24 cellular contexts compared by ENCODE assay signal in the genomic region with DNA sequence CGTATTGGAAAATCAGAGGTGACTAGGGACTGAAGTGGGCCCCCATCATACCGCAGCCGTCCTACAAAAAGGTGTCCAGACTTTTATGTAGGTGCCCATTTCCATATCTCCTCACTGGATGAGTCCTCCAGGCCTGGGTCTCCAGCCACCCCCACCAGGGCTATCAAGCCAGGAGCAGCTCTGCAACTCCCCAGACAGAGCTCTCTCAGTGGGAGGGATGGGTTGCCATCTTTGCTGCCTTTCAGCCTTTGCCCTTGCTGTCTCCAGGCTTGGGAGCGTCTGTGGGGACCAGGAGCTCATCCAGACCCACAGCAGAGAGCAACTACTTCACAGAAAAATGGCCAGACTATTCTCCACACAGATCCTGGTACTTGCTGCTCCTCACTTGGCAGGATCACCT.
A peak's percentile ranks its signal among the peaks of the same experiment; 100 is the strongest.
DNase-seq lines count a peak whose midpoint lies in the region; ATAC-seq, FAIRE-seq and TF ChIP-seq lines count a peak whose summit lies in the region.
"Had no signal": no experiment of that assay in that cellular context is flagged by ENCODE, and none has a peak within 500 bp of the region (broad histone marks: within the 10 kb centered on the region; RNA-seq: fewer than 3 reads in every experiment).

No MANE protein-coding gene starts in this region.

- H3K27me3 ChIP-seq in bronchial epithelial cell (ENCODE audit: control insufficient read depth, insufficient read depth, low read length) (no peaks in the 10 kb centered on the region), neuronal stem cell (ENCODE audit: control insufficient read depth in 3 of 3, insufficient read depth in 3 of 3, low read depth in 1 of 3, low read length in 3 of 3) (no peaks in the 10 kb centered on the region), left lung (no peaks in the 10 kb centered on the region)
- no peaks in the 10 kb centered on the region for H3K27me3 ChIP-seq in effector memory CD4-positive, alpha-beta T cell (replicated peaks; ENCODE audit: control insufficient read depth, insufficient read depth, low read length, poor library complexity, severe bottlenecking)
- H3K27me3 ChIP-seq: BE2C, BLaER1 had no signal

- H3K36me3 ChIP-seq in bronchial epithelial cell (ENCODE audit: control insufficient read depth, insufficient read depth, low read length): no peaks in the 10 kb centered on the region
- no peaks in the 10 kb centered on the region for H3K36me3 ChIP-seq in kidney (ENCODE audit: control insufficient read depth in 1 of 2, insufficient read depth in 2 of 2, low read length in 2 of 2)
- no peaks in the 10 kb centered on the region for H3K36me3 ChIP-seq in neuronal stem cell (replicated peaks in 1 of 2; ENCODE audit: control insufficient read depth in 2 of 2, insufficient read depth in 2 of 2, low read length in 2 of 2)
- H3K36me3 ChIP-seq in left lung: no peaks in the 10 kb centered on the region
- no peaks in the 10 kb centered on the region for H3K36me3 ChIP-seq in effector memory CD4-positive, alpha-beta T cell (ENCODE audit: control insufficient read depth, insufficient read depth, low read length)
- H3K36me3 ChIP-seq: BE2C, BLaER1 had no signal

- DNase-seq in bronchial epithelial cell (ENCODE audit: low read depth): no peak
- peak; percentile 41 for DNase-seq in kidney
- no peak for DNase-seq in neuronal stem cell (ENCODE audit: low spot score)
- DNase-seq in left lung: no peak
- DNase-seq in effector memory CD4-positive, alpha-beta T cell: no peak
- DNase-seq: 8988T; ACHN; BE2C; C1 segment of cervical spinal cord; CD4-positive, alpha-beta memory T cell; CD4-positive, CD25-positive, alpha-beta regulatory T cell; CD8-positive, alpha-beta memory T cell; COR-L47; DMS 273 treated with DMSO at 0.1 percent for 48 hours; DMS153; DMS79 treated with DMSO at 0.1 percent for 48 hours; GF-D8 had no signal

- WGBS in neuronal stem cell (ENCODE audit: extremely low coverage in 2 of 2, insufficient read length in 2 of 2, insufficient replicate concordance in 1 of 2), 2 donors: no CpG with 5 or more reads among the region's 4 CpGs

- H4K91ac ChIP-seq in neuronal stem cell (ENCODE audit: low read depth, low read length, poor library complexity): no peak overlapping the region

- H2BK5ac ChIP-seq in neuronal stem cell (ENCODE audit: low read length): peak overlapping the region; percentile 7

- H3K9me3 ChIP-seq in kidney (ENCODE audit: control insufficient read depth in 1 of 2, low read length in 2 of 2) (no peaks in the 10 kb centered on the region), neuronal stem cell (replicated peaks in 1 of 2; ENCODE audit: control insufficient read depth in 2 of 2, insufficient read depth in 1 of 2, low read depth in 1 of 2, low read length in 2 of 2) (peaks cover 0 to 3% of the 10 kb centered on the region in 2 donors), left lung (peaks cover 0 to 21% of the 10 kb centered on the region in 2 donors)
- H3K9me3 ChIP-seq in effector memory CD4-positive, alpha-beta T cell (ENCODE audit: control insufficient read depth, low read length): no peaks in the 10 kb centered on the region
- H3K9me3 ChIP-seq: BE2C, BLaER1 had no signal

- H3K4ac ChIP-seq in neuronal stem cell (ENCODE audit: low read length): no peak overlapping the region

- H2BK12ac ChIP-seq in neuronal stem cell (ENCODE audit: low read length): no peak overlapping the region

- H3K18ac ChIP-seq in neuronal stem cell (ENCODE audit: low read length): no peak overlapping the region

- no peak overlapping the region for H3K9ac ChIP-seq in kidney (ENCODE audit: low read length in 2 of 2)
- H3K9ac ChIP-seq in neuronal stem cell (ENCODE audit: low read depth, low read length, poor library complexity): no peak overlapping the region
- H3K9ac ChIP-seq: BLaER1 had no signal

- intact Hi-C loops in kidney (cut with DNase I) (no loop called here), left lung (cut with DNase I) (no loop called here)

- H2BK120ac ChIP-seq in neuronal stem cell (ENCODE audit: low read depth, low read length): no peak overlapping the region

- no peak overlapping the region for H3K14ac ChIP-seq in neuronal stem cell (ENCODE audit: low read length)

- H3K27ac ChIP-seq in kidney (ENCODE audit: low read depth in 2 of 2, low read length in 2 of 2) (no peak overlapping the region), neuronal stem cell (replicated peaks; ENCODE audit: low read length) (no peak overlapping the region), left lung (no peak overlapping the region)
- H3K27ac ChIP-seq in effector memory CD4-positive, alpha-beta T cell (ENCODE audit: insufficient read depth, low read length, poor library complexity, severe bottlenecking): no peak overlapping the region
- H3K27ac ChIP-seq: BLaER1 had no signal

- TF ChIP-seq CTCF in bronchial epithelial cell (IDR thresholded peaks at IDR 0.05; ENCODE audit: insufficient read depth, low read length, severe bottlenecking): no peak
- no peak for TF ChIP-seq CTCF in kidney (IDR thresholded peaks at IDR 0.05; ENCODE audit: borderline replicate concordance, extremely low read depth, insufficient read depth)
- TF ChIP-seq CTCF in left lung (IDR thresholded peaks at IDR 0.05): no peak

- ATAC-seq in left lung: no peak
- no peak for ATAC-seq in HG03571 (IDR thresholded peaks at IDR 0.05; ENCODE audit: unreplicated experiment)
- ATAC-seq in HG03432 (IDR thresholded peaks at IDR 0.05; ENCODE audit: unreplicated experiment): no peak

- H2AK5ac ChIP-seq in neuronal stem cell (ENCODE audit: low read depth, low read length): no peak overlapping the region

- FAIRE-seq in bronchial epithelial cell (lab: Jason Lieb, UNC) (peak; percentile 55), kidney (lab: Jason Lieb, UNC) (no peak)
- FAIRE-seq: A204.1, G401.6, GM12891, GM19239 had no signal

- no peak overlapping the region for H2BK15ac ChIP-seq in neuronal stem cell (ENCODE audit: low read length)

- H3K4me3 ChIP-seq in bronchial epithelial cell (ENCODE audit: low read depth, low read length) (no peak overlapping the region), kidney (ENCODE audit: low read length in 2 of 2) (no peak overlapping the region), neuronal stem cell (ENCODE audit: low read length in 2 of 2) (no peak overlapping the region), left lung (no peak overlapping the region)
- H3K4me3 ChIP-seq in effector memory CD4-positive, alpha-beta T cell (ENCODE audit: insufficient read depth, low read depth, low read length, poor library complexity, severe bottlenecking): no peak overlapping the region
- H3K4me3 ChIP-seq: BLaER1 had no signal

- no peak overlapping the region for H3K4me2 ChIP-seq in neuronal stem cell (ENCODE audit: insufficient read depth, low read length, poor library complexity, severe bottlenecking)
- H3K4me2 ChIP-seq: BLaER1 had no signal

- H4K8ac ChIP-seq in neuronal stem cell (ENCODE audit: low read depth, low read length): no peak overlapping the region

- no peak overlapping the region for H2AFZ ChIP-seq in neuronal stem cell (ENCODE audit: low read length)

- H3K79me1 ChIP-seq in neuronal stem cell (ENCODE audit: low read depth, low read length): no peaks in the 10 kb centered on the region

- H3K4me1 ChIP-seq in kidney (ENCODE audit: control insufficient read depth in 1 of 2, insufficient read depth in 1 of 2, low read depth in 1 of 2, low read length in 2 of 2): no peaks in the 10 kb centered on the region
- no peaks in the 10 kb centered on the region for H3K4me1 ChIP-seq in neuronal stem cell (ENCODE audit: control insufficient read depth in 2 of 2, insufficient read depth in 1 of 2, low read depth in 1 of 2, low read length in 2 of 2)
- no peaks in the 10 kb centered on the region for H3K4me1 ChIP-seq in left lung
- no peaks in the 10 kb centered on the region for H3K4me1 ChIP-seq in effector memory CD4-positive, alpha-beta T cell (ENCODE audit: control insufficient read depth, insufficient read depth, low read length, poor library complexity, severe bottlenecking)
- H3K4me1 ChIP-seq: BE2C, BLaER1 had no signal

- no peak overlapping the region for H3K23ac ChIP-seq in neuronal stem cell (ENCODE audit: low read depth, low read length, poor library complexity)
